In the genomic region with DNA sequence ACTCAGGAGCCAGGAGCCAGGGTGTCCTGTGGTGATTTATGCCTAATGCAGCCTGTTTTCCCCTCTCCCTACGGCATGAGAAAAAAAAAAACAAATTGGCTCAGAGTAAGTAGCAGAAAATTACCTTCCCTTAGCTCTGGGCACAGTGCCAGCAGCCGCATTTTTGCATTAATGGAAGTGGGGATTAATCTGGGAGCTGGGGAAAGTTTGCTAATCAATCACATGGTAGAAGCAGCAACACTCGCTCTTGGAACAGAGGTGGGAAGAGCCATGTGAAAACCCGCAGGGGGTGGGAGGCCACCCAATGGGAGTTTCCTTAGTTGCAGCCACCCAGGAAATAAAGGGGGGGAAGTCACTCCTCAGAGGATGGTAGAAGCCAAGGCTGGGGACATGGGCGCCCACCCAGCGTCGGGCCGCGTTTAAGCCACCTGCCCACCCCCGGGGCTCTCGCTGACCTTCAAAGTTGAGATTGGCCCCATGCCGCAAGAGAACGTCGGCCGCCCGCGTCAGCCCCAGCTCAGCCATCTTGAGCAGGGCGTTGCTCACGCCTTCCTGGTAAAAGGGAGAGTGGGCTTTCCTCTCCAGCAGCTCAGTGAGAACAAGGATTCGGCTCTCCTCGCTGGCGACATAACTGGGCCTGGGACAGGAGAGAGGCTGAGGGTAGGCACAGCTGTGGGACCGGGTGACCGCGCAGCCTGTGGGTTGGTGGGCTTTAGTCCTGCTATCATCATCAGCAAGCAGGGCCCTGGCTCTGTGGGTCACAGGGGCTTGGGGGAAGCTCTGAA, we compare ENCODE assay signal across 1 cellular context.
A peak's percentile ranks its signal among the peaks of the same experiment; 100 is the strongest.
TF ChIP-seq lines count a peak whose summit lies in the region.

No MANE protein-coding gene starts in this region.

TF ChIP-seq in HEK293, 187 proteins besides CTCF, POLR2A, EP300 and RAD21 (continued from another document):
- TF ChIP-seq, protein P1, sequence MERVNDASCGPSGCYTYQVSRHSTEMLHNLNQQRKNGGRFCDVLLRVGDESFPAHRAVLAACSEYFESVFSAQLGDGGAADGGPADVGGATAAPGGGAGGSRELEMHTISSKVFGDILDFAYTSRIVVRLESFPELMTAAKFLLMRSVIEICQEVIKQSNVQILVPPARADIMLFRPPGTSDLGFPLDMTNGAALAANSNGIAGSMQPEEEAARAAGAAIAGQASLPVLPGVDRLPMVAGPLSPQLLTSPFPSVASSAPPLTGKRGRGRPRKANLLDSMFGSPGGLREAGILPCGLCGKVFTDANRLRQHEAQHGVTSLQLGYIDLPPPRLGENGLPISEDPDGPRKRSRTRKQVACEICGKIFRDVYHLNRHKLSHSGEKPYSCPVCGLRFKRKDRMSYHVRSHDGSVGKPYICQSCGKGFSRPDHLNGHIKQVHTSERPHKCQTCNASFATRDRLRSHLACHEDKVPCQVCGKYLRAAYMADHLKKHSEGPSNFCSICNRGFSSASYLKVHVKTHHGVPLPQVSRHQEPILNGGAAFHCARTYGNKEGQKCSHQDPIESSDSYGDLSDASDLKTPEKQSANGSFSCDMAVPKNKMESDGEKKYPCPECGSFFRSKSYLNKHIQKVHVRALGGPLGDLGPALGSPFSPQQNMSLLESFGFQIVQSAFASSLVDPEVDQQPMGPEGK (tag by site-specific recombination; IDR thresholded peaks at IDR 0.05): peak; percentile 91
- TF ChIP-seq, protein P2, sequence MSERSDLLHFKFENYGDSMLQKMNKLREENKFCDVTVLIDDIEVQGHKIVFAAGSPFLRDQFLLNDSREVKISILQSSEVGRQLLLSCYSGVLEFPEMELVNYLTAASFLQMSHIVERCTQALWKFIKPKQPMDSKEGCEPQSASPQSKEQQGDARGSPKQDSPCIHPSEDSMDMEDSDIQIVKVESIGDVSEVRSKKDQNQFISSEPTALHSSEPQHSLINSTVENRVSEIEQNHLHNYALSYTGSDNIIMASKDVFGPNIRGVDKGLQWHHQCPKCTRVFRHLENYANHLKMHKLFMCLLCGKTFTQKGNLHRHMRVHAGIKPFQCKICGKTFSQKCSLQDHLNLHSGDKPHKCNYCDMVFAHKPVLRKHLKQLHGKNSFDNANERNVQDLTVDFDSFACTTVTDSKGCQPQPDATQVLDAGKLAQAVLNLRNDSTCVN (tag by site-specific recombination; optimal IDR thresholded peaks at IDR 0.05): no peak
- TF ChIP-seq OSR2 (tag by site-specific recombination; IDR thresholded peaks at IDR 0.05) (peak; percentile 99), ZXDB (tag by site-specific recombination; IDR thresholded peaks at IDR 0.05) (peak; percentile 79), ZNF214 (tag by site-specific recombination; IDR thresholded peaks at IDR 0.05; ENCODE audit: borderline replicate concordance) (no peak), SETDB1 (IDR thresholded peaks at IDR 0.05; ENCODE audit: insufficient read length, low read length) (no peak), ZFP37 (tag by site-specific recombination; IDR thresholded peaks at IDR 0.05) (peak; percentile 46; the same call in 1 of the 2 replicates), ZNF76 (tag by site-specific recombination; IDR thresholded peaks at IDR 0.05; ENCODE audit: borderline replicate concordance, low read depth) (peak; percentile 45; the same call in 1 of the 2 replicates), ZNF623 (tag by site-specific recombination; IDR thresholded peaks at IDR 0.05) (0 out of 2 replicates have a peak, but pooled peaks have one; percentile 27), ZNF558 (tag by site-specific recombination; IDR thresholded peaks at IDR 0.05) (peak; percentile 69; the same call in 1 of the 2 replicates)
